ENCODE assay signal across 8 cellular contexts in genomic region chr4:164012396-164013027, GRCh38.
A peak's percentile ranks its signal among the peaks of the same experiment; 100 is the strongest.
DNase-seq lines count a peak whose midpoint lies in the region; ATAC-seq and TF ChIP-seq lines count a peak whose summit lies in the region.

No MANE protein-coding gene starts in this region.

- H3K27ac ChIP-seq in SK-N-MC (peak overlapping the region; percentile 66), right atrium auricular region (no peak overlapping the region)

- H3K4me1 Mint-ChIP-seq in activated T-helper 2 cell treated with anti-CD3 and anti-CD28 coated beads, Interferon-gamma antibody, Interleukin-2, Interleukin-4, amounts not matched to agents 10 μg/mL and 5 μg/mL and 100 μg/mL, durations not matched to agents 14 hours and 24 hours and 36 hours (ENCODE audit: low read depth) = peaks cover 3% of the 10 kb centered on the region
- no peaks in the 10 kb centered on the region for H3K4me1 Mint-ChIP-seq in HFFc6 (ENCODE audit: low read depth)

- no peak overlapping the region for H3K4me3 Mint-ChIP-seq in activated T-helper 2 cell treated with anti-CD3 and anti-CD28 coated beads, Interferon-gamma antibody, Interleukin-2, Interleukin-4, amounts not matched to agents 10 μg/mL and 5 μg/mL and 100 μg/mL, durations not matched to agents 14 hours and 24 hours and 36 hours (ENCODE audit: low read depth)
- H3K4me3 Mint-ChIP-seq in HFFc6 = no peak overlapping the region

- H3K9me3 Mint-ChIP-seq in activated T-helper 2 cell treated with anti-CD3 and anti-CD28 coated beads, Interferon-gamma antibody, Interleukin-2, Interleukin-4, amounts not matched to agents 10 μg/mL and 5 μg/mL and 100 μg/mL, durations not matched to agents 14 hours and 24 hours and 36 hours = no peaks in the 10 kb centered on the region
- peaks cover 51% of the 10 kb centered on the region for H3K9me3 Mint-ChIP-seq in HFFc6

- no peaks in the 10 kb centered on the region for H3K36me3 Mint-ChIP-seq in activated T-helper 2 cell treated with anti-CD3 and anti-CD28 coated beads, Interferon-gamma antibody, Interleukin-2, Interleukin-4, amounts not matched to agents 10 μg/mL and 5 μg/mL and 100 μg/mL, durations not matched to agents 14 hours and 24 hours and 36 hours (ENCODE audit: low read depth)
- no peaks in the 10 kb centered on the region for H3K36me3 Mint-ChIP-seq in HFFc6 (ENCODE audit: low read depth)

- H3K27ac Mint-ChIP-seq in activated T-helper 2 cell treated with anti-CD3 and anti-CD28 coated beads, Interferon-gamma antibody, Interleukin-2, Interleukin-4, amounts not matched to agents 10 μg/mL and 5 μg/mL and 100 μg/mL, durations not matched to agents 14 hours and 24 hours and 36 hours = no peak overlapping the region
- no peak overlapping the region for H3K27ac Mint-ChIP-seq in HFFc6

- no peaks in the 10 kb centered on the region for H3K27me3 ChIP-seq in right atrium auricular region

- H3K4me1 ChIP-seq in right atrium auricular region = no peaks in the 10 kb centered on the region

- H3K4me3 ChIP-seq in SK-N-MC = no peak overlapping the region
- no peak overlapping the region for H3K4me3 ChIP-seq in right atrium auricular region

- H3K27me3 Mint-ChIP-seq in activated T-helper 2 cell treated with anti-CD3 and anti-CD28 coated beads, Interferon-gamma antibody, Interleukin-2, Interleukin-4, amounts not matched to agents 10 μg/mL and 5 μg/mL and 100 μg/mL, durations not matched to agents 14 hours and 24 hours and 36 hours (ENCODE audit: low read depth) = no peaks in the 10 kb centered on the region
- no peaks in the 10 kb centered on the region; the same call in 1 of the 2 replicates for H3K27me3 Mint-ChIP-seq in HFFc6 (ENCODE audit: insufficient read depth)

- H3K9ac ChIP-seq in SK-N-MC (ENCODE audit: insufficient read length) = no peak overlapping the region

- intact Hi-C loops in activated T-helper 2 cell treated with anti-CD3 and anti-CD28 coated beads, Interferon-gamma antibody, Interleukin-2, Interleukin-4, amounts not matched to agents 10 μg/mL and 5 μg/mL and 100 μg/mL, durations not matched to agents 14 hours and 24 hours and 36 hours (cut with micrococcal nuclease) = loop anchor here (10.0 kb wide), 1 partner anchor 458 kb away; no protein-coding TSS in a partner anchor

- no peak for TF ChIP-seq CTCF in right atrium auricular region (IDR thresholded peaks at IDR 0.05)
- TF ChIP-seq CTCF in HFFc6 (IDR thresholded peaks at IDR 0.05) = no peak

- peaks cover 7% of the 10 kb centered on the region; the same call in 1 of the 2 replicates for H3K9me3 ChIP-seq in SK-N-MC (ENCODE audit: low read depth, low read length)
- H3K9me3 ChIP-seq in right atrium auricular region = no peaks in the 10 kb centered on the region

- ATAC-seq in HG03439 (IDR thresholded peaks at IDR 0.05; ENCODE audit: unreplicated experiment) = peak; percentile 63

- H3K36me3 ChIP-seq in SK-N-MC (ENCODE audit: insufficient read depth, low read length) (peaks cover 13% of the 10 kb centered on the region; the same call in 1 of the 2 replicates), right atrium auricular region (no peaks in the 10 kb centered on the region)

- peak; percentile 22 for DNase-seq in stimulated activated CD4-positive, alpha-beta T cell treated with anti-CD3 and anti-CD28 coated beads, Interleukin-15, amount 100 ng/mL, for 24 hours
- DNase-seq in stimulated activated CD4-positive, alpha-beta T cell treated with anti-CD3 and anti-CD28 coated beads, Interleukin-2, amount 100 ng/mL, for 48 hours = no peak
- DNase-seq in SK-N-MC (ENCODE audit: low read depth, low spot score) (peak; percentile 55), iPS DF 19.7 (ENCODE audit: low read depth, low spot score) (peak; percentile 33), right atrium auricular region (ENCODE audit: low spot score) (no peak), HFFc6 (no peak)
- DNase-seq in activated T-helper 2 cell treated with anti-CD3 and anti-CD28 coated beads, Interferon-gamma antibody, Interleukin-2, Interleukin-4, amounts not matched to agents 10 μg/mL and 5 μg/mL and 100 μg/mL, durations not matched to agents 14 hours and 24 hours and 36 hours (ENCODE audit: low spot score) = no peak

Comparison
In these comparisons a context has a peak if more than half of its experiments do, and no peak if none do; other contexts are left out.
1. DNase-seq: peak in stimulated activated CD4-positive, alpha-beta T cell treated with anti-CD3 and anti-CD28 coated beads, Interleukin-15, amount 100 ng/mL, for 24 hours (single experiment), SK-N-MC (single experiment) and iPS DF 19.7 (single experiment); none in stimulated activated CD4-positive, alpha-beta T cell treated with anti-CD3 and anti-CD28 coated beads, Interleukin-2, amount 100 ng/mL, for 48 hours (0 of 2), activated T-helper 2 cell treated with anti-CD3 and anti-CD28 coated beads, Interferon-gamma antibody, Interleukin-2, Interleukin-4, amounts not matched to agents 10 μg/mL and 5 μg/mL and 100 μg/mL, durations not matched to agents 14 hours and 24 hours and 36 hours (single experiment), right atrium auricular region (single experiment) and HFFc6 (single experiment).